1 cellular context compared by ENCODE assay signal in genomic region chr9:38039907-38040682, GRCh38.
TF ChIP-seq lines count a peak whose summit lies in the region.

No MANE protein-coding gene starts in this region.

TF ChIP-seq in K562, 482 proteins besides CTCF, POLR2A, EP300 and RAD21 (continued from another document and continues in another):
- TF ChIP-seq ZBTB11 (CRISPR knock-in tag; IDR thresholded peaks at IDR 0.05), result no peak; a peak in 1 of 6 replicates
- TF ChIP-seq ARID3A (IDR thresholded peaks at IDR 0.05; ENCODE audit: borderline replicate concordance, low read depth, low read length), result no peak
- TF ChIP-seq ARNT (IDR thresholded peaks at IDR 0.05), result no peak
- TF ChIP-seq E2F4 (CRISPR knock-in tag; IDR thresholded peaks at IDR 0.05; ENCODE audit: low read depth), result peak; percentile 67
- TF ChIP-seq FOXK1 (CRISPR knock-in tag; IDR thresholded peaks at IDR 0.05; ENCODE audit: borderline replicate concordance), result peak; percentile 64; the same call in 1 of the 2 replicates
- peak; percentile 78 for TF ChIP-seq EGR1 (conservative IDR thresholded peaks at IDR 0.05)
- 0 out of 2 replicates have a peak, but pooled peaks have one; percentile 33 for TF ChIP-seq ZBTB17 (CRISPR knock-in tag; IDR thresholded peaks at IDR 0.05)
- no peak for TF ChIP-seq ZNF277 (CRISPR knock-in tag; IDR thresholded peaks at IDR 0.05; ENCODE audit: borderline replicate concordance)
- TF ChIP-seq GTF2B (IDR thresholded peaks at IDR 0.05; ENCODE audit: extremely low read depth, insufficient read length), result no peak
- TF ChIP-seq OTX1 (CRISPR knock-in tag; IDR thresholded peaks at IDR 0.05), result no peak; the same call in 1 of the 2 replicates
- TF ChIP-seq ZKSCAN8 (CRISPR knock-in tag; IDR thresholded peaks at IDR 0.05), result no peak
- peak in 1 of 2 experiments; percentile 30; a peak in 1 of 4 replicates for TF ChIP-seq TRIM24 (IDR thresholded peaks at IDR 0.05)
- no peak for TF ChIP-seq MYBL2 (IDR thresholded peaks at IDR 0.05; ENCODE audit: low read depth)
- TF ChIP-seq MYBL2 (CRISPR knock-in tag; IDR thresholded peaks at IDR 0.05; ENCODE audit: borderline replicate concordance), result no peak
- TF ChIP-seq ZNF584 (CRISPR knock-in tag; IDR thresholded peaks at IDR 0.05; ENCODE audit: low read depth), result peak; percentile 74; the same call in 1 of the 2 replicates
- TF ChIP-seq ZSCAN32 (CRISPR knock-in tag; IDR thresholded peaks at IDR 0.05), result no peak
- no peak for TF ChIP-seq SRSF7 (optimal IDR thresholded peaks at IDR 0.05; ENCODE audit: low read depth, low read length)
- no peak for TF ChIP-seq JUN (IDR thresholded peaks at IDR 0.05; ENCODE audit: borderline replicate concordance, low read depth, low read length)
- no peak for TF ChIP-seq JUN (CRISPR knock-in tag; IDR thresholded peaks at IDR 0.05; ENCODE audit: borderline replicate concordance)
- no peak for TF ChIP-seq THAP12 (CRISPR knock-in tag; IDR thresholded peaks at IDR 0.05)
- TF ChIP-seq AFF4 (CRISPR knock-in tag; IDR thresholded peaks at IDR 0.05), result no peak
- TF ChIP-seq PTRF (tag; IDR thresholded peaks at IDR 0.05), result no peak
- TF ChIP-seq DLX4 (CRISPR knock-in tag; IDR thresholded peaks at IDR 0.05), result no peak
- no peak for TF ChIP-seq EWSR1 (IDR thresholded peaks at IDR 0.05; ENCODE audit: borderline replicate concordance, low read depth, partially characterized antibody)
- TF ChIP-seq YY1 (IDR thresholded peaks at IDR 0.05; ENCODE audit: borderline replicate concordance in 1 of 3, control insufficient read depth in 1 of 3, extremely low read depth in 1 of 3, insufficient read depth in 3 of 3, insufficient read length in 1 of 3, insufficient replicate concordance in 2 of 3, low read depth in 1 of 3, low read length in 2 of 3), result peak in 1 of 3 experiments; percentile 60
- TF ChIP-seq PHB2 (IDR thresholded peaks at IDR 0.05; ENCODE audit: low read depth), result no peak
- no peak for TF ChIP-seq SMAD1 (IDR thresholded peaks at IDR 0.05; ENCODE audit: low read depth, low read length, partially characterized antibody)
- no peak for TF ChIP-seq BRCA1 (IDR thresholded peaks at IDR 0.05)
- no peak for TF ChIP-seq BRCA1 (CRISPR knock-in tag; IDR thresholded peaks at IDR 0.05)
- TF ChIP-seq MTA2 (IDR thresholded peaks at IDR 0.05; ENCODE audit: low read depth), result peak; percentile 66
- no peak for TF ChIP-seq ATF3 (IDR thresholded peaks at IDR 0.05)
- TF ChIP-seq ATF3 (CRISPR knock-in tag; conservative IDR thresholded peaks at IDR 0.05), result no peak
- no peak for TF ChIP-seq SMARCB1 (IDR thresholded peaks at IDR 0.05; ENCODE audit: insufficient read length, low read depth)
- no peak for TF ChIP-seq SETDB1 (IDR thresholded peaks at IDR 0.05; ENCODE audit: low read length)
- TF ChIP-seq SMAD2 (IDR thresholded peaks at IDR 0.05; ENCODE audit: low read depth, low read length), result no peak
- TF ChIP-seq TEAD1 (CRISPR knock-in tag; IDR thresholded peaks at IDR 0.05), result no peak
- no peak for TF ChIP-seq ZNF24 (IDR thresholded peaks at IDR 0.05)
- TF ChIP-seq TAF15 (IDR thresholded peaks at IDR 0.05; ENCODE audit: low read depth, low read length), result no peak
- TF ChIP-seq RBBP5 (IDR thresholded peaks at IDR 0.05; ENCODE audit: borderline replicate concordance, insufficient read depth, low read length, poor library complexity, severe bottlenecking), result peak; percentile 12
- no peak for TF ChIP-seq ZNF175 (CRISPR knock-in tag; IDR thresholded peaks at IDR 0.05; ENCODE audit: low read depth)
- peak; percentile 56; the same call in 1 of the 2 replicates for TF ChIP-seq KAT7 (CRISPR knock-in tag; IDR thresholded peaks at IDR 0.05; ENCODE audit: borderline replicate concordance)
- TF ChIP-seq HDAC3 (IDR thresholded peaks at IDR 0.05; ENCODE audit: borderline replicate concordance, partially characterized antibody), result no peak
- peak; percentile 4 for TF ChIP-seq CHD4 (IDR thresholded peaks at IDR 0.05; ENCODE audit: insufficient read depth, insufficient replicate concordance, low read depth, low read length, poor library complexity, severe bottlenecking)
- TF ChIP-seq ZNF445 (CRISPR knock-in tag; IDR thresholded peaks at IDR 0.05; ENCODE audit: low read depth), result 0 out of 2 replicates have a peak, but pooled peaks have one; percentile 2
- no peak for TF ChIP-seq CTCFL (IDR thresholded peaks at IDR 0.05; ENCODE audit: borderline replicate concordance, insufficient read depth, low read depth, low read length, poor library complexity, severe bottlenecking)
- TF ChIP-seq KLF6 (CRISPR knock-in tag; IDR thresholded peaks at IDR 0.05; ENCODE audit: borderline replicate concordance), result no peak
